Comparison of ENCODE assay signal across 13 cellular contexts in the genomic region with DNA sequence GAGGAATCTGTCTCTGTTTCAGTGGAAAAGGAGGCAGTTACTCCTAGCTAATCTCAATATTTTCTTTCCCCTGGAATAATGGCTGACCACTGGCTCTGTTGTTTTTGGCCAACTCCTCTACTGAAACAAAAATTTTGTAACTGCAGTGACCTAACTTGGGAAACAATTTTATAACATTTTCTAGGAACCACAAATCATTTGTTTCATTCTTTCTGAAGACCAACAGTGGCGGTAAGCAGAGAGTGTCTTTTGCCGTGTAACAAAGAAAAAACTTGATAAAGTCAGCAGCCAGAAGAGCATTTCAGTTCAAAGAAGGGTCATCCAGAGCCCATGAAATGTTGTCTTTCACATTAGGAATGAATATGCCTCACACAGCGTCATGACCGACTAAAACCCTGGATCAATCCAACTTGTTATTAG. TPM values are rescaled to one million over a fixed set of nuclear protein-coding genes. Genes with fewer than 3 reads are reported as not detected.
DNase-seq lines count a peak whose midpoint lies in the region; ATAC-seq and TF ChIP-seq lines count a peak whose summit lies in the region.
"Had no signal": no experiment of that assay in that cellular context is flagged by ENCODE, and none has a peak within 500 bp of the region (broad histone marks: within the 10 kb centered on the region; RNA-seq: fewer than 3 reads in every experiment).

No MANE protein-coding gene starts in this region.

- H3K36me3 ChIP-seq in gastroesophageal sphincter = no peaks in the 10 kb centered on the region
- H3K36me3 ChIP-seq: BLaER1 treated with 17β-estradiol and CSF1 and Interleukin-3, amounts not matched to agents 10 nM and 100 nM had no signal

- H3K4me1 ChIP-seq in gastroesophageal sphincter = peaks cover 6 to 81% (median 19%) of the 10 kb centered on the region in 3 donors

- peak overlapping the region; percentile 75 to 80 (median 78) for H3K27ac ChIP-seq in gastroesophageal sphincter
- H3K27ac ChIP-seq in substantia nigra (ENCODE audit: low read depth, low read length, poor library complexity, severe bottlenecking) = no peak overlapping the region
- H3K27ac ChIP-seq: BLaER1 treated with 17β-estradiol and CSF1 and Interleukin-3, amounts not matched to agents 10 nM and 100 nM had no signal

- DNase-seq in AG09309 (ENCODE audit: low read depth) = peak; percentile 76
- DNase-seq in amniotic epithelial cell (ENCODE audit: low read depth) = peak; percentile 85
- DNase-seq in progenitor cell of endocrine pancreas (ENCODE audit: low spot score, unreplicated experiment) = no peak
- no peak for DNase-seq in NAMALWA (ENCODE audit: low spot score)
- DNase-seq in substantia nigra (lab: John Stamatoyannopoulos, UW) = no peak
- no peak for DNase-seq in T-helper 2 cell
- DNase-seq: activated T-cell treated with anti-CD3 and anti-CD28 coated beads, Interleukin-2, amount 50 U/mL, for 72 hours; midbrain; NCI-H69; stimulated activated CD4-positive, alpha-beta T cell treated with anti-CD3 and anti-CD28 coated beads, Interleukin-4, amount 100 ng/mL, for 24 hours had no signal

- peak; percentile 66 for ATAC-seq in gastroesophageal sphincter
- ATAC-seq in GM18873 (IDR thresholded peaks at IDR 0.05; ENCODE audit: low FRiP score, unreplicated experiment) = no peak
- ATAC-seq: activated T-cell treated with anti-CD3 and anti-CD28 coated beads, Interleukin-2, amount 50 U/mL, for 72 hours had no signal

- H3K4me3 ChIP-seq in AG09309 (ENCODE audit: control insufficient read depth, low read depth, low read length) (no peak overlapping the region), gastroesophageal sphincter (no peak overlapping the region)
- H3K4me3 ChIP-seq: BLaER1 treated with 17β-estradiol and CSF1 and Interleukin-3, amounts not matched to agents 10 nM and 100 nM had no signal

- H3K4me3 Mint-ChIP-seq in progenitor cell of endocrine pancreas (ENCODE audit: low read depth) = no peak overlapping the region
- H3K4me3 Mint-ChIP-seq: activated T-cell treated with anti-CD3 and anti-CD28 coated beads, Interleukin-2, amount 50 U/mL, for 72 hours had no signal

- H3K27me3 ChIP-seq in gastroesophageal sphincter = no peaks in the 10 kb centered on the region
- H3K27me3 ChIP-seq: BLaER1 treated with 17β-estradiol and CSF1 and Interleukin-3, amounts not matched to agents 10 nM and 100 nM had no signal

- no peaks in the 10 kb centered on the region for H3K9me3 ChIP-seq in gastroesophageal sphincter
- H3K9me3 ChIP-seq: BLaER1 treated with 17β-estradiol and CSF1 and Interleukin-3, amounts not matched to agents 10 nM and 100 nM had no signal

- no peak for TF ChIP-seq POLR2A in gastroesophageal sphincter (IDR thresholded peaks at IDR 0.05)

- peak overlapping the region; percentile 56 for H3K27ac Mint-ChIP-seq in progenitor cell of endocrine pancreas
- H3K27ac Mint-ChIP-seq: activated T-cell treated with anti-CD3 and anti-CD28 coated beads, Interleukin-2, amount 50 U/mL, for 72 hours had no signal

- peaks cover 8% of the 10 kb centered on the region for H3K27me3 Mint-ChIP-seq in progenitor cell of endocrine pancreas

- H3K36me3 Mint-ChIP-seq in progenitor cell of endocrine pancreas (ENCODE audit: insufficient read depth) = no peaks in the 10 kb centered on the region

- TF ChIP-seq CTCF in AG09309 (IDR thresholded peaks at IDR 0.05; ENCODE audit: control insufficient read depth, insufficient read depth, low read depth, low read length, missing control alignments) (no peak), gastroesophageal sphincter (IDR thresholded peaks at IDR 0.05) (peak in 1 of 4 experiments; percentile 2), progenitor cell of endocrine pancreas (IDR thresholded peaks at IDR 0.05; ENCODE audit: unreplicated experiment) (no peak)

- no peaks in the 10 kb centered on the region for H3K9me3 Mint-ChIP-seq in progenitor cell of endocrine pancreas (ENCODE audit: low read depth)

- no peak for TF ChIP-seq EP300 in gastroesophageal sphincter (IDR thresholded peaks at IDR 0.05)

- 24 to 32% methylated on average over 3 to 4 of the region's 4 CpGs for WGBS in gastroesophageal sphincter (ENCODE audit: low coverage in 1 of 2), 2 donors

- H3K4me1 Mint-ChIP-seq in progenitor cell of endocrine pancreas (ENCODE audit: low read depth) = peaks cover 32% of the 10 kb centered on the region

RNA-seq across cellular contexts. Expression of gene BFSP1, which starts 11.8 kb away (rescaled TPM):
- 1 to 10 TPM; 2.0 to 5.9 (median 5.0) TPM for total RNA-seq in gastroesophageal sphincter
- total RNA-seq in progenitor cell of endocrine pancreas = 4.2 and 4.8 TPM in 2 replicates

RNA-seq across cellular contexts. Expression of gene DSTN, which starts 26.9 kb away (rescaled TPM):
- total RNA-seq in gastroesophageal sphincter (1,000 to 10,000 TPM; 1,820 to 3,515 (median 2,996) TPM), progenitor cell of endocrine pancreas (199 and 201 TPM in 2 replicates)

Comparison
In these comparisons a context has a peak if more than half of its experiments do, and no peak if none do; other contexts are left out.
1. DNase-seq: peak in AG09309 (single experiment) and amniotic epithelial cell (single experiment); none in progenitor cell of endocrine pancreas (single experiment), NAMALWA (single experiment), substantia nigra (0 of 49) and T-helper 2 cell (0 of 5).